ENCODE assay signal across 16 cellular contexts in the genomic region with DNA sequence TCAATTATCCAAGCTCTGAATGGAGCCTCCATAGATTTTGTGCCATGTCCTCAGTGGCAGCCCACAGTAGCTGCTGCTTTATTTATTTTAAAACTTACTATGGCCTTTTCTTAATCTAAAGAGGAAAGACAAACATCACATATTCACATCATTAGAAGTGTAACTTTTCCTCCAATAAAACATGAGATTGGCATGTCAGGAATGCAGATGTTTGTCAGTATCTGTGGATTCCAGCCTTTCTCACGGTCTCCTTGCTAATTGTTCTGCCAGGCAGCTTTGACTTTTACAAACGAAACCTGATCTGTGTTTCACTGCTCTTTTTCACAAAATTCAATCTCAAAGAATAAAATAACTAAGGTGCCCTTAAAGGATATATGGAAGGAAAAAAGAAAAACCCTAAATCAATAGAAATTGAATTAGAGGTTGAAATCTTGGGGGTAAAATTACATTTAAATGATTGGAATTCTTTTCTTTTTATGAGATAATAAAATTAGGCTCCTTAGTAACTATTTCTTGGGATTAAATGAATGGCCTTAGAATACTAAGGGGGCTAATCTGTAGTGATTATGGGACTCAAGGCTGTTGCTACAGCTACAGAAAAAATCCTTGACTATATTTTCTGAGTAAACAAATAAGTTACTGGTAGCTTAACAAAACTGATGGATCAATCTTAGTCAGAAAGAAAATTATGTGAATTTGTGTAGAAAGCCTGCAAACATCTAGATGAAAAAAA.
DNase-seq lines count a peak whose midpoint lies in the region; ATAC-seq, FAIRE-seq and TF ChIP-seq lines count a peak whose summit lies in the region.
"Had no signal": no experiment of that assay in that cellular context is flagged by ENCODE, and none has a peak within 500 bp of the region (broad histone marks: within the 10 kb centered on the region; RNA-seq: fewer than 3 reads in every experiment).

No MANE protein-coding gene starts in this region.

- H3K23me2 ChIP-seq in H1 (ENCODE audit: low read depth, low read length) = no peaks in the 10 kb centered on the region

- 6% methylated on average over 2 of the region's 2 CpGs for WGBS in HUES64
- 19% methylated on average over 2 of the region's 2 CpGs; no CpG with 5 or more reads in 1 of the 2 experiments for WGBS in H1 (ENCODE audit: extremely low coverage in 1 of 2, insufficient coverage in 1 of 2, insufficient read length in 1 of 2, insufficient replicate concordance in 2 of 2, low coverage in 1 of 2, low lambda C conversion rate in 2 of 2, missing lambda C conversion rate in 1 of 2), 2 experiments
- no CpG with 5 or more reads among the region's 2 CpGs for WGBS in mesendoderm (ENCODE audit: extremely low coverage, insufficient coverage, low lambda C conversion rate)

- H4K5ac ChIP-seq in H1 (ENCODE audit: insufficient read length, low read depth, low read length) = no peak overlapping the region
- H4K5ac ChIP-seq in mesendoderm (ENCODE audit: low read length) = no peak overlapping the region

- no peak overlapping the region for H3K4me3 ChIP-seq in HUES64 (ENCODE audit: low read length)
- H3K4me3 ChIP-seq in H1 (ENCODE audit: extremely low read depth in 1 of 4, insufficient read depth in 2 of 4, low read depth in 3 of 4, low read length in 4 of 4) = no peak overlapping the region
- no peak overlapping the region for H3K4me3 ChIP-seq in mesendoderm (ENCODE audit: low read length)
- H3K4me3 ChIP-seq: BLaER1, Peyer's patch had no signal

- no peak for TF ChIP-seq RAD21 in H1 (IDR thresholded peaks at IDR 0.05 in 1 of 2, conservative IDR thresholded peaks at IDR 0.05 in 1 of 2; ENCODE audit: low read depth in 2 of 2, low read length in 2 of 2)

- no peak overlapping the region for H4K91ac ChIP-seq in H1 (replicated peaks; ENCODE audit: insufficient read length, low read length)

- H2AK5ac ChIP-seq in H1 (ENCODE audit: low read depth, low read length) (no peak overlapping the region), mesendoderm (ENCODE audit: low read length) (no peak overlapping the region)

- H3K79me1 ChIP-seq in H1 (ENCODE audit: low read depth, low read length) = no peaks in the 10 kb centered on the region
- no peaks in the 10 kb centered on the region for H3K79me1 ChIP-seq in mesendoderm (ENCODE audit: low read length)

- no peak overlapping the region for H4K8ac ChIP-seq in H1 (ENCODE audit: extremely low read depth, insufficient read depth, low read length)
- no peak overlapping the region for H4K8ac ChIP-seq in mesendoderm (ENCODE audit: low read depth, low read length)

- no peak overlapping the region for H2BK120ac ChIP-seq in H1 (replicated peaks; ENCODE audit: low read depth, low read length)
- no peak overlapping the region for H2BK120ac ChIP-seq in mesendoderm (ENCODE audit: low read depth, low read length)

- CTCF ChIA-PET in H1 (lab: Charles Lee; ENCODE audit: partially characterized antibody) = interaction anchor here (1.0 kb wide), 1 partner anchor 156 kb away, joined by 4 read pairs; no protein-coding TSS in a partner anchor

- H2BK20ac ChIP-seq in H1 (ENCODE audit: low read length) = no peak overlapping the region

- H3K27me3 ChIP-seq in HUES64 (ENCODE audit: insufficient read depth, low read length) (no peaks in the 10 kb centered on the region), H1 (replicated peaks in 1 of 4; ENCODE audit: control insufficient read depth in 3 of 4, extremely low read depth in 1 of 4, insufficient read depth in 3 of 4, low read length in 3 of 4) (no peaks in the 10 kb centered on the region), mesendoderm (ENCODE audit: insufficient read depth, low read length, poor library complexity) (no peaks in the 10 kb centered on the region)
- H3K27me3 ChIP-seq: Peyer's patch had no signal

- no peak for ATAC-seq in GM18867 (IDR thresholded peaks at IDR 0.05; ENCODE audit: unreplicated experiment)

- H3K18ac ChIP-seq in H1 (ENCODE audit: extremely low read depth, low read length) (no peak overlapping the region; the same call in 1 of the 2 replicates), mesendoderm (ENCODE audit: low read length) (no peak overlapping the region)

- TF ChIP-seq EP300 in H1 (IDR thresholded peaks at IDR 0.05; ENCODE audit: borderline replicate concordance in 1 of 2, low read depth in 2 of 2, low read length in 2 of 2) = no peak

- H3K56ac ChIP-seq in H1 (replicated peaks; ENCODE audit: insufficient read length, low read depth, low read length) (no peak overlapping the region), mesendoderm (ENCODE audit: low read length) (no peak overlapping the region)

- POLR2A ChIA-PET in H1 (lab: Charles Lee; ENCODE audit: partially characterized antibody) = interaction anchor here (1.4 kb wide), 1 partner anchor 10 kb away, joined by 3 read pairs; no protein-coding TSS in a partner anchor

- no peaks in the 10 kb centered on the region for H4K20me1 ChIP-seq in H1 (replicated peaks in 1 of 2; ENCODE audit: control insufficient read depth in 1 of 2, insufficient read depth in 2 of 2, low read length in 2 of 2)
- H4K20me1 ChIP-seq: BLaER1 had no signal

- no peaks in the 10 kb centered on the region for H3K9me3 ChIP-seq in HUES64 (ENCODE audit: insufficient read depth, low read depth, low read length)
- no peaks in the 10 kb centered on the region for H3K9me3 ChIP-seq in H1 (ENCODE audit: insufficient read depth in 2 of 2, low read depth in 1 of 2, low read length in 1 of 2)
- H3K9me3 ChIP-seq: Peyer's patch had no signal

- H3K27ac ChIP-seq in HUES64 (ENCODE audit: low read depth, low read length) (peak overlapping the region; percentile 82), H1 (ENCODE audit: low read depth, low read length) (no peak overlapping the region), mesendoderm (ENCODE audit: low read depth, low read length) (no peak overlapping the region)
- H3K27ac ChIP-seq: BLaER1, Peyer's patch had no signal

- peak overlapping the region; percentile 17; the same call in 1 of the 2 replicates for H2BK12ac ChIP-seq in H1 (ENCODE audit: low read depth, low read length)

- TF ChIP-seq POLR2A in H1 (IDR thresholded peaks at IDR 0.05; ENCODE audit: control extremely low read depth in 1 of 2, low read depth in 2 of 2, low read length in 2 of 2) = no peak

- no peak overlapping the region for H2AFZ ChIP-seq in H1 (ENCODE audit: low read length)

- H2BK15ac ChIP-seq in H1 (ENCODE audit: low read length) (no peak overlapping the region), mesendoderm (replicated peaks; ENCODE audit: low read depth) (no peak overlapping the region)

- TF ChIP-seq CTCF in H1 (IDR thresholded peaks at IDR 0.05; ENCODE audit: control extremely low read depth in 1 of 3, insufficient read depth in 1 of 3, low read depth in 1 of 3, low read length in 3 of 3) = no peak

- H3K9ac ChIP-seq in HUES64 (ENCODE audit: low read depth, low read length) (no peak overlapping the region), H1 (replicated peaks in 1 of 4; ENCODE audit: extremely low read depth in 1 of 4, low read depth in 3 of 4, low read length in 3 of 4) (no peak overlapping the region), mesendoderm (ENCODE audit: low read length) (no peak overlapping the region)
- H3K9ac ChIP-seq: BLaER1 had no signal

- H2BK5ac ChIP-seq in H1 (ENCODE audit: low read depth, low read length) (no peak overlapping the region), mesendoderm (ENCODE audit: low read length) (no peak overlapping the region)

- no peak overlapping the region for H3K14ac ChIP-seq in H1 (ENCODE audit: insufficient read length)

- DNase-seq in EH (ENCODE audit: low read depth) = peak; percentile 76
- no peak for DNase-seq in H1 (ENCODE audit: low read depth in 1 of 2, low spot score in 2 of 2)
- peak; percentile 89 for DNase-seq in mesendoderm
- DNase-seq in HK-2 (ENCODE audit: unreplicated experiment) = no peak
- no peak for DNase-seq in NCI-H2227 (lab: John Stamatoyannopoulos, UW; ENCODE audit: unreplicated experiment)
- no peak for DNase-seq in DMS79 (lab: John Stamatoyannopoulos, UW)
- DNase-seq: activated CD4-positive, alpha-beta T cell treated with anti-CD3 and anti-CD28 coated beads for 48 hours; activated T-cell treated with anti-CD3 and anti-CD28 coated beads, Interleukin-2, amount 50 U/mL, for 48 hours; amniotic stem cell; NCI-H2227 treated with DMSO at 0.1 percent for 48 hours; Peyer's patch; stimulated activated CD4-positive, alpha-beta T cell treated with anti-CD3 and anti-CD28 coated beads, Interleukin-2, amount 100 ng/mL, for 24 hours had no signal

- H3K4ac ChIP-seq in H1 (replicated peaks; ENCODE audit: insufficient read length, low read depth, low read length) (no peak overlapping the region), mesendoderm (ENCODE audit: low read depth, low read length) (no peak overlapping the region)

- H3K4me2 ChIP-seq in H1 (ENCODE audit: insufficient read depth in 1 of 2, low read depth in 2 of 2, low read length in 2 of 2) = peak overlapping the region; percentile 21 to 34; a peak in 3 of 4 replicates
- H3K4me2 ChIP-seq in mesendoderm (ENCODE audit: low read length) = no peak overlapping the region
- H3K4me2 ChIP-seq: BLaER1 had no signal

- peak; percentile 75 for FAIRE-seq in H1 (lab: Jason Lieb, UNC)
- FAIRE-seq: keratinocyte had no signal

- no peaks in the 10 kb centered on the region for H3K79me2 ChIP-seq in H1 (ENCODE audit: control insufficient read depth in 1 of 2, insufficient read depth in 2 of 2, low read length in 2 of 2)
- H3K79me2 ChIP-seq in mesendoderm (ENCODE audit: control insufficient read depth, insufficient read depth, low read length) = no peaks in the 10 kb centered on the region

- H3K36me3 ChIP-seq in HUES64 (ENCODE audit: insufficient read depth, low read length) (no peaks in the 10 kb centered on the region), H1 (ENCODE audit: control insufficient read depth in 2 of 4, insufficient read depth in 4 of 4, low read length in 3 of 4) (no peaks in the 10 kb centered on the region), mesendoderm (ENCODE audit: control insufficient read depth, insufficient read depth, low read length) (no peaks in the 10 kb centered on the region)
- H3K36me3 ChIP-seq: BLaER1, Peyer's patch had no signal

- H3K23ac ChIP-seq in H1 (ENCODE audit: insufficient read length) (no peak overlapping the region), mesendoderm (ENCODE audit: low read length) (no peak overlapping the region)

- H3K4me1 ChIP-seq in HUES64 (ENCODE audit: insufficient read depth, low read length) (peaks cover 23% of the 10 kb centered on the region), H1 (replicated peaks in 1 of 4; ENCODE audit: control insufficient read depth in 3 of 4, insufficient read depth in 4 of 4, low read length in 3 of 4) (peaks cover 0 to 3% (median 0%) of the 10 kb centered on the region in 4 experiments; a peak in 2 of 7 replicates), mesendoderm (ENCODE audit: control insufficient read depth, low read depth, low read length) (no peaks in the 10 kb centered on the region)
- H3K4me1 ChIP-seq: BLaER1, Peyer's patch had no signal

TF ChIP-seq in H1, 55 proteins besides CTCF, POLR2A, EP300 and RAD21 (continues in another document):
- TF ChIP-seq KDM1A (IDR thresholded peaks at IDR 0.05; ENCODE audit: borderline replicate concordance, low read length) (no peak), TCF12 (IDR thresholded peaks at IDR 0.05; ENCODE audit: low read depth, low read length) (no peak), BRCA1 (IDR thresholded peaks at IDR 0.05; ENCODE audit: low read depth, low read length) (no peak)

Comparison
In these comparisons a context has a peak if more than half of its experiments do, and no peak if none do; other contexts are left out.
1. DNase-seq: peak in EH (single experiment) and mesendoderm (single experiment); none in H1 (0 of 2), HK-2 (single experiment), NCI-H2227 (single experiment) and DMS79 (single experiment).